22 cellular contexts compared by ENCODE assay signal in genomic region chr7:134165266-134165665, GRCh38. TPM values are rescaled to one million over a fixed set of nuclear protein-coding genes. Genes with fewer than 3 reads are reported as not detected.
A peak's percentile ranks its signal among the peaks of the same experiment; 100 is the strongest.
DNase-seq lines count a peak whose midpoint lies in the region; ATAC-seq, FAIRE-seq and TF ChIP-seq lines count a peak whose summit lies in the region.
"Had no signal": no experiment of that assay in that cellular context is flagged by ENCODE, and none has a peak within 500 bp of the region (broad histone marks: within the 10 kb centered on the region; RNA-seq: fewer than 3 reads in every experiment).

No MANE protein-coding gene starts in this region.

- H3K27ac ChIP-seq in A549: no peak overlapping the region
- H3K27ac ChIP-seq: 22Rv1; BLaER1 treated with 17β-estradiol and CSF1 and Interleukin-3, amounts not matched to agents 10 nM and 100 nM had no signal

- no peak for DNase-seq in A549 (ENCODE audit: low read depth in 1 of 2, low spot score in 1 of 2)
- peak; percentile 38 for DNase-seq in NCI-H526 treated with DMSO at 0.1 percent for 48 hours (lab: John Stamatoyannopoulos, UW)
- peak in 26 of 42 donors; percentile 11 to 76 (median 34) for DNase-seq in head of caudate nucleus
- peak; percentile 84 for DNase-seq in pons (ENCODE audit: low spot score)
- no peak for DNase-seq in NCI-H1092 (lab: John Stamatoyannopoulos, UW)
- DNase-seq: CD8-positive, alpha-beta T cell; COR-L47; DMS 273 treated with DMSO at 0.1 percent for 48 hours; DMS53; DND-41; EL; GOT3; H7; HFFc6 had no signal

- H3K4me1 ChIP-seq in A549: no peaks in the 10 kb centered on the region
- H3K4me1 ChIP-seq: BLaER1 treated with 17β-estradiol and CSF1 and Interleukin-3, amounts not matched to agents 10 nM and 100 nM had no signal

- CTCF ChIA-PET in A549 (lab: Yijun Ruan, JAX): interaction anchor here (0.8 to 1.3 kb wide), 3 partner anchors 9 to 24 kb away, joined by 3 to 6 read pairs (median 4); no protein-coding TSS in a partner anchor

- WGBS in A549 (ENCODE audit: missing lambda C conversion rate): 64% methylated on average over 3 of the region's 3 CpGs

- no peak for TF ChIP-seq RAD21 in A549 (conservative IDR thresholded peaks at IDR 0.05 in 1 of 2, IDR thresholded peaks at IDR 0.05 in 1 of 2)

- peak; percentile 63 for FAIRE-seq in A549 (lab: Jason Lieb, UNC)
- FAIRE-seq: GM12878, GM19239 had no signal

- intact Hi-C loops in head of caudate nucleus (cut with DNase I): no loop called here

- H3K4me2 ChIP-seq in A549: no peak overlapping the region
- H3K4me2 ChIP-seq: BLaER1 treated with 17β-estradiol and CSF1 and Interleukin-3, amounts not matched to agents 10 nM and 100 nM had no signal

- no peak for TF ChIP-seq EP300 in A549 (IDR thresholded peaks at IDR 0.05)

- H3K9me3 ChIP-seq in A549: no peaks in the 10 kb centered on the region
- H3K9me3 ChIP-seq: BLaER1 treated with 17β-estradiol and CSF1 and Interleukin-3, amounts not matched to agents 10 nM and 100 nM had no signal

- no peak overlapping the region for H3K4me3 ChIP-seq in A549
- H3K4me3 ChIP-seq: BLaER1 treated with 17β-estradiol and CSF1 and Interleukin-3, amounts not matched to agents 10 nM and 100 nM; GM12878 had no signal

- no peak for ATAC-seq in A549
- no peak for ATAC-seq in HG03457 (IDR thresholded peaks at IDR 0.05; ENCODE audit: unreplicated experiment)
- ATAC-seq in HG03025 (IDR thresholded peaks at IDR 0.05; ENCODE audit: low FRiP score, unreplicated experiment): no peak
- no peak for ATAC-seq in GM21619 (IDR thresholded peaks at IDR 0.05; ENCODE audit: unreplicated experiment)
- ATAC-seq: CD8-positive, alpha-beta T cell; GM12878; HCT116 had no signal

- TF ChIP-seq POLR2A in A549 (IDR thresholded peaks at IDR 0.05; ENCODE audit: low read length): no peak

- POLR2A ChIA-PET in A549 (lab: Yijun Ruan, JAX): no interaction called here

- no peak for TF ChIP-seq CTCF in A549 (IDR thresholded peaks at IDR 0.05)

TF ChIP-seq in A549, 52 proteins besides CTCF, POLR2A, EP300 and RAD21:
- no peak for TF ChIP-seq NR3C1 (IDR thresholded peaks at IDR 0.05)
- no peak for TF ChIP-seq GATA3 (IDR thresholded peaks at IDR 0.05; ENCODE audit: borderline replicate concordance)
- TF ChIP-seq FOXS1 (CRISPR knock-in tag; IDR thresholded peaks at IDR 0.05): no peak
- TF ChIP-seq CHD2 (IDR thresholded peaks at IDR 0.05; ENCODE audit: low read length, partially characterized antibody): no peak
- TF ChIP-seq HOXA7 (CRISPR knock-in tag; IDR thresholded peaks at IDR 0.05): no peak
- TF ChIP-seq RARB (CRISPR knock-in tag; IDR thresholded peaks at IDR 0.05): no peak
- no peak for TF ChIP-seq EHF (CRISPR knock-in tag; IDR thresholded peaks at IDR 0.05)
- no peak for TF ChIP-seq KDM5A (IDR thresholded peaks at IDR 0.05)
- no peak for TF ChIP-seq FOSB (CRISPR knock-in tag; IDR thresholded peaks at IDR 0.05)
- no peak for TF ChIP-seq CBX8 (IDR thresholded peaks at IDR 0.05)
- TF ChIP-seq, protein P1, sequence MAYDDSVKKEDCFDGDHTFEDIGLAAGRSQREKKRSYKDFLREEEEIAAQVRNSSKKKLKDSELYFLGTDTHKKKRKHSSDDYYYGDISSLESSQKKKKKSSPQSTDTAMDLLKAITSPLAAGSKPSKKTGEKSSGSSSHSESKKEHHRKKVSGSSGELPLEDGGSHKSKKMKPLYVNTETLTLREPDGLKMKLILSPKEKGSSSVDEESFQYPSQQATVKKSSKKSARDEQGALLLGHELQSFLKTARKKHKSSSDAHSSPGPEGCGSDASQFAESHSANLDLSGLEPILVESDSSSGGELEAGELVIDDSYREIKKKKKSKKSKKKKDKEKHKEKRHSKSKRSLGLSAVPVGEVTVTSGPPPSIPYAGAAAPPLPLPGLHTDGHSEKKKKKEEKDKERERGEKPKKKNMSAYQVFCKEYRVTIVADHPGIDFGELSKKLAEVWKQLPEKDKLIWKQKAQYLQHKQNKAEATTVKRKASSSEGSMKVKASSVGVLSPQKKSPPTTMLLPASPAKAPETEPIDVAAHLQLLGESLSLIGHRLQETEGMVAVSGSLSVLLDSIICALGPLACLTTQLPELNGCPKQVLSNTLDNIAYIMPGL (CRISPR knock-in tag; IDR thresholded peaks at IDR 0.05; ENCODE audit: borderline replicate concordance): no peak
- TF ChIP-seq ZNF302 (CRISPR knock-in tag; IDR thresholded peaks at IDR 0.05): no peak
- TF ChIP-seq ZSCAN20 (CRISPR knock-in tag; IDR thresholded peaks at IDR 0.05): no peak
- no peak for TF ChIP-seq HOXB5 (CRISPR knock-in tag; IDR thresholded peaks at IDR 0.05)
- TF ChIP-seq, protein P2, sequence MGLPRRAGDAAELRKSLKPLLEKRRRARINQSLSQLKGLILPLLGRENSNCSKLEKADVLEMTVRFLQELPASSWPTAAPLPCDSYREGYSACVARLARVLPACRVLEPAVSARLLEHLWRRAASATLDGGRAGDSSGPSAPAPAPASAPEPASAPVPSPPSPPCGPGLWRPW (IDR thresholded peaks at IDR 0.05): no peak
- TF ChIP-seq HEYL (CRISPR knock-in tag; IDR thresholded peaks at IDR 0.05): no peak
- TF ChIP-seq MYC (IDR thresholded peaks at IDR 0.05; ENCODE audit: borderline replicate concordance, low read length): no peak

RNA-seq across cellular contexts. Expression of gene LRGUK, which starts 38.1 kb away (rescaled TPM):
- polyA plus RNA-seq in A549 (2011; rRNA removed): 0.32 and 0.71 TPM in 2 replicates
- polyA plus RNA-seq in A549 (2012; cell fraction: cytosol; rRNA removed): 0.17 and 0.25 TPM in 2 replicates
- 0.51 and 0.83 TPM in 2 replicates for polyA plus RNA-seq in A549 (2012; cell fraction: nucleus; rRNA removed)
- polyA plus RNA-seq in A549 (2017; fragmentation: RNase III; extraction: RNeasy Plus Mini Kit Qiagen cat#74134 plus additional on column Dnase treatment): 0.21 to 0.29 TPM (median 0.28 TPM) in 3 replicates
- 1.0 and 1.9 TPM in 2 replicates for polyA minus RNA-seq in A549 (2011; rRNA and poly(A)+ RNA removed)

Comparison
In these comparisons a context has a peak if more than half of its experiments do, and no peak if none do; other contexts are left out.
1. DNase-seq: peak in NCI-H526 treated with DMSO at 0.1 percent for 48 hours (single experiment), head of caudate nucleus (26 of 42) and pons (single experiment); none in A549 (0 of 2) and NCI-H1092 (single experiment).